Comparison of ENCODE assay signal across 22 cellular contexts in genomic region chr21:44828362-44829056, GRCh38. TPM values are rescaled to one million over a fixed set of nuclear protein-coding genes. Genes with fewer than 3 reads are reported as not detected.
DNase-seq lines count a peak whose midpoint lies in the region; TF ChIP-seq lines count a peak whose summit lies in the region.
"Had no signal": no experiment of that assay in that cellular context is flagged by ENCODE, and none has a peak within 500 bp of the region (broad histone marks: within the 10 kb centered on the region; RNA-seq: fewer than 3 reads in every experiment).

No MANE protein-coding gene starts in this region.

- peaks cover 39% of the 10 kb centered on the region for H3K9me3 ChIP-seq in adipocyte (ENCODE audit: control insufficient read depth, low read length)
- peaks cover 10% of the 10 kb centered on the region for H3K9me3 ChIP-seq in osteoblast (ENCODE audit: low read depth, low read length)
- H3K9me3 ChIP-seq in endodermal cell (ENCODE audit: control insufficient read depth, low read length), result peaks cover 33% of the 10 kb centered on the region

- POLR2A ChIA-PET in activated CD4-positive, alpha-beta memory T cell treated with anti-CD3 and anti-CD28 coated beads for 36 hours (lab: Charles Lee), result interaction anchor here (0.9 kb wide), 1 partner anchor 27 kb away, joined by 3 read pairs; the partner anchor contains the start of gene UBE2G2
- POLR2A ChIA-PET in activated CD4-positive, alpha-beta memory T cell treated with anti-CD3 and anti-CD28 coated beads, Interleukin-2, amount 10 ng/mL, durations not matched to agents 7 days and 5 days (lab: Charles Lee), result interaction anchor here (0.6 kb wide), 1 partner anchor 19 kb away, joined by 3 read pairs; no protein-coding TSS in a partner anchor
- POLR2A ChIA-PET in HEK293T (lab: Yijun Ruan, JAX), result no interaction called here

- CTCF ChIA-PET in activated CD4-positive, alpha-beta memory T cell treated with anti-CD3 and anti-CD28 coated beads for 36 hours (lab: Charles Lee), result no interaction called here
- CTCF ChIA-PET in activated CD4-positive, alpha-beta memory T cell treated with anti-CD3 and anti-CD28 coated beads, Interleukin-2, amount 10 ng/mL, durations not matched to agents 7 days and 5 days (lab: Charles Lee), result interaction anchor here (0.7 kb wide), 1 partner anchor 457 kb away, joined by 4 read pairs; no protein-coding TSS in a partner anchor
- CTCF ChIA-PET in HEK293T (lab: Yijun Ruan, JAX), result no interaction called here

- no peak overlapping the region for H3K4me2 ChIP-seq in osteoblast (ENCODE audit: insufficient read depth, low read length)
- H3K4me2 ChIP-seq: KMS-11 had no signal

- intact Hi-C loops in activated CD4-positive, alpha-beta memory T cell treated with anti-CD3 and anti-CD28 coated beads for 36 hours (cut with micrococcal nuclease), result no loop called here

- H3K79me2 ChIP-seq in osteoblast (ENCODE audit: insufficient read depth, low read length), result no peaks in the 10 kb centered on the region

- H3K4me1 ChIP-seq in adipocyte (ENCODE audit: control insufficient read depth, insufficient read depth, low read length), result no peaks in the 10 kb centered on the region
- no peaks in the 10 kb centered on the region for H3K4me1 ChIP-seq in osteoblast (ENCODE audit: insufficient read depth, low read length)
- H3K4me1 ChIP-seq in endodermal cell (ENCODE audit: control insufficient read depth, insufficient read depth, low read length), result no peaks in the 10 kb centered on the region
- H3K4me1 ChIP-seq: Peyer's patch, SJCRH30 had no signal

- H3K27me3 ChIP-seq in adipocyte (replicated peaks; ENCODE audit: control insufficient read depth, insufficient read depth, low read length), result no peaks in the 10 kb centered on the region
- H3K27me3 ChIP-seq in osteoblast (ENCODE audit: insufficient read depth, low read length), result peaks cover 3% of the 10 kb centered on the region
- no peaks in the 10 kb centered on the region for H3K27me3 ChIP-seq in endodermal cell (ENCODE audit: control insufficient read depth, insufficient read depth, low read length, poor library complexity, severe bottlenecking)
- H3K27me3 ChIP-seq: Peyer's patch, SJCRH30 had no signal

- H2AFZ ChIP-seq in osteoblast (ENCODE audit: low read length), result no peak overlapping the region

- H3K27ac ChIP-seq in osteoblast (ENCODE audit: low read depth, low read length), result no peak overlapping the region
- H3K27ac ChIP-seq in endodermal cell (ENCODE audit: low read depth, low read length), result no peak overlapping the region
- H3K27ac ChIP-seq: C4-2B, HL-60, KMS-11, Peyer's patch, SJCRH30 had no signal

- no peak overlapping the region for H3K4me3 Mint-ChIP-seq in activated CD4-positive, alpha-beta memory T cell treated with anti-CD3 and anti-CD28 coated beads for 36 hours
- H3K4me3 Mint-ChIP-seq in activated CD4-positive, alpha-beta memory T cell treated with anti-CD3 and anti-CD28 coated beads, Interleukin-2, amount 10 ng/mL, durations not matched to agents 7 days and 5 days, result no peak overlapping the region
- no peak overlapping the region for H3K4me3 Mint-ChIP-seq in endodermal cell

- H3K36me3 ChIP-seq in adipocyte (ENCODE audit: control insufficient read depth, insufficient read depth, low read length, severe bottlenecking) (no peaks in the 10 kb centered on the region), osteoblast (ENCODE audit: insufficient read depth, low read length) (no peaks in the 10 kb centered on the region), endodermal cell (ENCODE audit: control insufficient read depth, insufficient read depth, low read length) (no peaks in the 10 kb centered on the region)
- H3K36me3 ChIP-seq: Peyer's patch, SJCRH30 had no signal

- WGBS in endodermal cell (ENCODE audit: insufficient coverage in 1 of 2, insufficient read length in 1 of 2), 2 experiments, result 84 to 86% methylated on average over 2 to 4 of the region's 4 CpGs

- H3K4me3 ChIP-seq in adipocyte (ENCODE audit: low read length) (peak overlapping the region; percentile 32), osteoblast (ENCODE audit: insufficient read depth, low read length) (no peak overlapping the region), endodermal cell (ENCODE audit: low read length) (no peak overlapping the region)
- H3K4me3 ChIP-seq: Peyer's patch, SJCRH30 had no signal

- peak overlapping the region; percentile 3 for H3K27ac Mint-ChIP-seq in activated CD4-positive, alpha-beta memory T cell treated with anti-CD3 and anti-CD28 coated beads for 36 hours
- no peak overlapping the region for H3K27ac Mint-ChIP-seq in activated CD4-positive, alpha-beta memory T cell treated with anti-CD3 and anti-CD28 coated beads, Interleukin-2, amount 10 ng/mL, durations not matched to agents 7 days and 5 days
- H3K27ac Mint-ChIP-seq in endodermal cell, result no peak overlapping the region

- no peak overlapping the region for H3K9ac ChIP-seq in adipocyte (ENCODE audit: low read length)
- H3K9ac ChIP-seq in endodermal cell (ENCODE audit: extremely low read depth, low read length, poor library complexity, severe bottlenecking), result no peak overlapping the region
- H3K9ac ChIP-seq: KMS-11 had no signal

- H4K20me1 ChIP-seq in osteoblast (ENCODE audit: insufficient read depth, low read length), result no peaks in the 10 kb centered on the region

- DNase-seq in activated CD4-positive, alpha-beta memory T cell treated with anti-CD3 and anti-CD28 coated beads for 36 hours, result no peak
- DNase-seq in activated CD4-positive, alpha-beta memory T cell treated with anti-CD3 and anti-CD28 coated beads, Interleukin-2, amount 10 ng/mL, durations not matched to agents 7 days and 5 days, result no peak
- DNase-seq in HEK293T (ENCODE audit: extremely low spot score) (no peak), adipocyte (ENCODE audit: low read depth) (no peak), osteoblast (ENCODE audit: insufficient read length, low spot score, missing footprints) (peak; percentile 31), endodermal cell (no peak), ureter (ENCODE audit: low spot score) (no peak)
- DNase-seq: Calu3; CD8-positive, alpha-beta memory T cell; DMS153; GF-D8; H7; NCI-H1694; NCI-H2081; NCI-H2171 treated with DMSO at 0.1 percent for 48 hours; NCI-H524 treated with DMSO at 0.1 percent for 48 hours; NCI-H82; Peyer's patch; SJCRH30 had no signal

- peaks cover 25% of the 10 kb centered on the region for H3K9me3 Mint-ChIP-seq in activated CD4-positive, alpha-beta memory T cell treated with anti-CD3 and anti-CD28 coated beads for 36 hours
- H3K9me3 Mint-ChIP-seq in activated CD4-positive, alpha-beta memory T cell treated with anti-CD3 and anti-CD28 coated beads, Interleukin-2, amount 10 ng/mL, durations not matched to agents 7 days and 5 days, result peaks cover 27% of the 10 kb centered on the region
- peaks cover 50% of the 10 kb centered on the region for H3K9me3 Mint-ChIP-seq in endodermal cell

- TF ChIP-seq CTCF in osteoblast (IDR thresholded peaks at IDR 0.05; ENCODE audit: extremely low read depth, low read depth, low read length) (no peak), endodermal cell (conservative IDR thresholded peaks at IDR 0.05) (no peak)

- peaks cover 20% of the 10 kb centered on the region for H3K4me1 Mint-ChIP-seq in activated CD4-positive, alpha-beta memory T cell treated with anti-CD3 and anti-CD28 coated beads for 36 hours (ENCODE audit: low read depth)
- H3K4me1 Mint-ChIP-seq in activated CD4-positive, alpha-beta memory T cell treated with anti-CD3 and anti-CD28 coated beads, Interleukin-2, amount 10 ng/mL, durations not matched to agents 7 days and 5 days, result peaks cover 4% of the 10 kb centered on the region
- H3K4me1 Mint-ChIP-seq in endodermal cell, result no peaks in the 10 kb centered on the region

- H3K36me3 Mint-ChIP-seq in activated CD4-positive, alpha-beta memory T cell treated with anti-CD3 and anti-CD28 coated beads for 36 hours, result peaks cover 12% of the 10 kb centered on the region
- H3K36me3 Mint-ChIP-seq in activated CD4-positive, alpha-beta memory T cell treated with anti-CD3 and anti-CD28 coated beads, Interleukin-2, amount 10 ng/mL, durations not matched to agents 7 days and 5 days (ENCODE audit: low read depth), result peaks cover 7% of the 10 kb centered on the region
- H3K36me3 Mint-ChIP-seq in endodermal cell (ENCODE audit: low read depth), result no peaks in the 10 kb centered on the region

- no peaks in the 10 kb centered on the region for H3K27me3 Mint-ChIP-seq in activated CD4-positive, alpha-beta memory T cell treated with anti-CD3 and anti-CD28 coated beads for 36 hours
- H3K27me3 Mint-ChIP-seq in activated CD4-positive, alpha-beta memory T cell treated with anti-CD3 and anti-CD28 coated beads, Interleukin-2, amount 10 ng/mL, durations not matched to agents 7 days and 5 days, result peaks cover 33% of the 10 kb centered on the region
- H3K27me3 Mint-ChIP-seq in endodermal cell (ENCODE audit: insufficient read depth), result peaks cover 19% of the 10 kb centered on the region

TF ChIP-seq in HEK293T, 16 proteins besides CTCF, POLR2A, EP300 and RAD21:
- no peak for TF ChIP-seq ELF4 (IDR thresholded peaks at IDR 0.05)
- no peak for TF ChIP-seq CTBP1 (IDR thresholded peaks at IDR 0.05; ENCODE audit: borderline replicate concordance)
- 0 out of 2 replicates have a peak, but pooled peaks have one; percentile 12 for TF ChIP-seq ZNF384 (IDR thresholded peaks at IDR 0.05)
- TF ChIP-seq LEF1 (IDR thresholded peaks at IDR 0.05; ENCODE audit: borderline replicate concordance), result no peak
TF ChIP-seq in HEK293T: peak in this region for 1.

RNA-seq across cellular contexts. Expression of gene SUMO3, which starts 10.6 kb away (rescaled TPM):
- total RNA-seq in activated CD4-positive, alpha-beta memory T cell treated with anti-CD3 and anti-CD28 coated beads for 36 hours, result 10 to 100 TPM; 77.2 to 77.6 TPM
- 10 to 100 TPM; 86.5 to 89.0 TPM for total RNA-seq in activated CD4-positive, alpha-beta memory T cell treated with anti-CD3 and anti-CD28 coated beads, Interleukin-2, amount 10 ng/mL, durations not matched to agents 7 days and 5 days
- total RNA-seq in osteoblast (80.7 and 82.8 TPM in 2 replicates), endodermal cell (10 to 100 TPM; 79.5 to 96.4 TPM), ureter (73.4 TPM)
- 123 TPM for polyA plus RNA-seq in endodermal cell (2013, experiment 1 of 2)
- 111 TPM for polyA plus RNA-seq in endodermal cell (2013, experiment 2 of 2)

RNA-seq across cellular contexts. Expression of gene UBE2G2, which starts 26.9 kb away (rescaled TPM):
- 10 to 100 TPM; 87.6 to 96.0 TPM for total RNA-seq in activated CD4-positive, alpha-beta memory T cell treated with anti-CD3 and anti-CD28 coated beads for 36 hours
- 10 to 100 TPM; 70.7 to 74.0 TPM for total RNA-seq in activated CD4-positive, alpha-beta memory T cell treated with anti-CD3 and anti-CD28 coated beads, Interleukin-2, amount 10 ng/mL, durations not matched to agents 7 days and 5 days
- total RNA-seq in osteoblast (75.3 and 94.3 TPM in 2 replicates), endodermal cell (10 to 100 TPM; 84.0 to 84.8 TPM), ureter (126 TPM)
- polyA plus RNA-seq in endodermal cell (2013, experiment 1 of 2), result 75.0 TPM
- polyA plus RNA-seq in endodermal cell (2013, experiment 2 of 2), result 63.5 TPM

RNA-seq across cellular contexts. Expression of gene PTTG1IP, which starts 45.0 kb away (rescaled TPM):
- total RNA-seq in activated CD4-positive, alpha-beta memory T cell treated with anti-CD3 and anti-CD28 coated beads for 36 hours, result 10 to 100 TPM; 43.0 to 44.4 TPM
- total RNA-seq in activated CD4-positive, alpha-beta memory T cell treated with anti-CD3 and anti-CD28 coated beads, Interleukin-2, amount 10 ng/mL, durations not matched to agents 7 days and 5 days, result 10 to 100 TPM; 80.3 to 82.6 TPM
- 413 and 480 TPM in 2 replicates for total RNA-seq in osteoblast
- 100 to 1,000 TPM; 155 to 168 TPM for total RNA-seq in endodermal cell
- polyA plus RNA-seq in endodermal cell (2013, experiment 1 of 2), result 225 TPM
- polyA plus RNA-seq in endodermal cell (2013, experiment 2 of 2), result 224 TPM
- 181 TPM for total RNA-seq in ureter
